ENCODE assay signal across 8 cellular contexts in genomic region chr3:195895078-195895899, GRCh38. TPM values are rescaled to one million over a fixed set of nuclear protein-coding genes. Genes with fewer than 3 reads are reported as not detected.
DNase-seq lines count a peak whose midpoint lies in the region; ATAC-seq and TF ChIP-seq lines count a peak whose summit lies in the region.

No MANE protein-coding gene starts in this region.

- H3K36me3 ChIP-seq in GM06990 (ENCODE audit: control insufficient read depth, insufficient read depth, low read length), result no peaks in the 10 kb centered on the region; the same call in 1 of the 2 replicates
- no peaks in the 10 kb centered on the region for H3K36me3 ChIP-seq in HCT116 (ENCODE audit: control insufficient read depth in 1 of 2, insufficient read depth in 2 of 2, low read length in 2 of 2)
- H3K36me3 ChIP-seq in breast epithelium, result no peaks in the 10 kb centered on the region

- peak; percentile 60 for TF ChIP-seq CTCF in GM06990 (IDR thresholded peaks at IDR 0.05; ENCODE audit: insufficient read depth, low read length, poor library complexity, severe bottlenecking)
- TF ChIP-seq CTCF in HCT116 (IDR thresholded peaks at IDR 0.05 in 2 of 3, conservative IDR thresholded peaks at IDR 0.05 in 1 of 3; ENCODE audit: borderline replicate concordance in 1 of 3, insufficient read depth in 1 of 3, low read depth in 2 of 3, low read length in 2 of 3), result peak in 1 of 3 experiments; percentile 37; a peak in 1 of 6 replicates
- no peak for TF ChIP-seq CTCF in breast epithelium (IDR thresholded peaks at IDR 0.05)

- peak; percentile 74 for DNase-seq in GM06990 (ENCODE audit: extremely low read depth, insufficient read length)
- DNase-seq in HCT116 (ENCODE audit: low read depth, low spot score), result peak; percentile 37
- DNase-seq in NAMALWA (ENCODE audit: low spot score), result peak; percentile 89
- peak; percentile 76 for DNase-seq in UCSD-AML1 (lab: John Stamatoyannopoulos, UW; ENCODE audit: unreplicated experiment)
- peak in 1 of 2 donors; percentile 56 for DNase-seq in breast epithelium (ENCODE audit: low spot score in 2 of 2)
- DNase-seq in left colon, result peak in 1 of 2 donors; percentile 67
- peak; percentile 52 to 54 for DNase-seq in stimulated activated CD4-positive, alpha-beta T cell treated with anti-CD3 and anti-CD28 coated beads, Interleukin-2, amount 100 ng/mL, for 48 hours
- no peak for DNase-seq in mesenteric fat pad (ENCODE audit: low spot score)

- no peaks in the 10 kb centered on the region for H4K20me1 ChIP-seq in HCT116 (ENCODE audit: insufficient read depth)

- H3K27me3 ChIP-seq in GM06990 (replicated peaks; ENCODE audit: control insufficient read depth, insufficient read depth, low read length) (no peaks in the 10 kb centered on the region), HCT116 (ENCODE audit: insufficient read depth, low read length) (no peaks in the 10 kb centered on the region), breast epithelium (no peaks in the 10 kb centered on the region)

- H3K27ac ChIP-seq in HCT116 (ENCODE audit: low read depth, low read length), result peak overlapping the region; percentile 84
- peak overlapping the region; percentile 87 to 96 for H3K27ac ChIP-seq in breast epithelium

- BruUV-seq in HCT116 (replicated peaks; lab: Mats Ljungman, UMichigan), result no TSS peak

- POLR2A ChIA-PET in HCT116 (lab: Charles Lee), result interaction anchor here (1.0 to 1.6 kb wide), 3 partner anchors 16 to 90 kb away, joined by 3 to 7 read pairs (median 4); no protein-coding TSS in a partner anchor

- H3K9me2 ChIP-seq in HCT116 (ENCODE audit: insufficient read depth), result no peaks in the 10 kb centered on the region

- H2AFZ ChIP-seq in HCT116 (ENCODE audit: low read depth, low read length, poor library complexity, severe bottlenecking), result no peak overlapping the region

- peaks cover 19 to 41% of the 10 kb centered on the region in 2 experiments for H3K4me1 ChIP-seq in HCT116 (ENCODE audit: control insufficient read depth in 1 of 2, insufficient read depth in 2 of 2, low read length in 2 of 2)
- H3K4me1 ChIP-seq in breast epithelium, result peaks cover 23 to 34% of the 10 kb centered on the region in 2 donors

- H3K9ac ChIP-seq in HCT116 (ENCODE audit: low read length), result peak overlapping the region; percentile 81

- intact Hi-C loops in HCT116 (cut with micrococcal nuclease) (no loop called here), breast epithelium (cut with DNase I; ENCODE audit: low total_unique reads) (no loop called here), left colon (cut with DNase I, micrococcal nuclease) (no loop called here)

- TF ChIP-seq RAD21 in HCT116 (IDR thresholded peaks at IDR 0.05; ENCODE audit: low read depth), result no peak

- H3K9me3 ChIP-seq in HCT116 (ENCODE audit: control insufficient read depth in 1 of 2, insufficient read depth in 1 of 2, low read depth in 1 of 2, low read length in 2 of 2), result no peaks in the 10 kb centered on the region
- no peaks in the 10 kb centered on the region for H3K9me3 ChIP-seq in breast epithelium

- RAD21 ChIA-PET in HCT116 (lab: Charles Lee; ENCODE audit: low non-redundant PET in 1 of 2, low total read pairs in 2 of 2, uncharacterized antibody in 2 of 2, unreplicated experiment in 2 of 2), result interaction anchor here (1.0 to 1.3 kb wide), 6 partner anchors 13 to 36 kb away, joined by 3 to 8 read pairs (median 5); partner anchors contain the start of gene TNK2 (in 1 of the 2)

- TF ChIP-seq POLR2A in HCT116 (IDR thresholded peaks at IDR 0.05; ENCODE audit: borderline replicate concordance, extremely low read depth, insufficient read depth, insufficient read length) (no peak), breast epithelium (IDR thresholded peaks at IDR 0.05) (no peak)

- CTCF ChIA-PET in HCT116 (lab: Charles Lee), result interaction anchor here (0.9 to 4.8 kb wide), 16 partner anchors 8 to 67 kb away, joined by 3 to 53 read pairs (median 6); partner anchors contain the start of gene TNK2

- H3K4me3 ChIP-seq in GM06990 (replicated peaks; ENCODE audit: low read depth, low read length) (peak overlapping the region; percentile 67), HCT116 (replicated peaks in 1 of 2; ENCODE audit: low read depth in 1 of 2, low read length in 2 of 2) (peak overlapping the region; percentile 76 to 90), breast epithelium (peak overlapping the region; percentile 56 to 84 (median 76))

- ATAC-seq in HCT116, result peak; percentile 74
- peak; percentile 66 for ATAC-seq in left colon

- H3K4me2 ChIP-seq in HCT116 (ENCODE audit: low read length), result peak overlapping the region; percentile 84

- H3K79me2 ChIP-seq in HCT116 (ENCODE audit: insufficient read depth, low read length), result no peaks in the 10 kb centered on the region; the same call in 1 of the 2 replicates

TF ChIP-seq in HCT116, 20 proteins besides CTCF, POLR2A, EP300 and RAD21:
- TF ChIP-seq ZFX (IDR thresholded peaks at IDR 0.05) (peak; percentile 56; the same call in 1 of the 2 replicates), POLR2AphosphoS5 (IDR thresholded peaks at IDR 0.05; ENCODE audit: low read depth, low read length) (peak; percentile 25; the same call in 1 of the 2 replicates), FOSL1 (IDR thresholded peaks at IDR 0.05; ENCODE audit: low read depth) (no peak), ZNF274 (IDR thresholded peaks at IDR 0.05; ENCODE audit: low read depth, low read length) (no peak)

RNA-seq across cellular contexts. Expression of gene TNK2, which starts 13.1 kb away (rescaled TPM):
- 55.1 TPM for total RNA-seq in HCT116 (2021; ENCODE audit: unreplicated experiment)
- 34.0 and 40.3 TPM in 2 replicates for polyA plus RNA-seq in HCT116 (2012)
- 10 to 100 TPM; 13.1 to 28.7 (median 24.9) TPM for total RNA-seq in breast epithelium
- total RNA-seq in left colon, result 10 to 100 TPM; 18.3 to 33.9 TPM
- total RNA-seq in mesenteric fat pad, result 40.5 TPM
